10 cellular contexts compared by ENCODE assay signal in the genomic region with DNA sequence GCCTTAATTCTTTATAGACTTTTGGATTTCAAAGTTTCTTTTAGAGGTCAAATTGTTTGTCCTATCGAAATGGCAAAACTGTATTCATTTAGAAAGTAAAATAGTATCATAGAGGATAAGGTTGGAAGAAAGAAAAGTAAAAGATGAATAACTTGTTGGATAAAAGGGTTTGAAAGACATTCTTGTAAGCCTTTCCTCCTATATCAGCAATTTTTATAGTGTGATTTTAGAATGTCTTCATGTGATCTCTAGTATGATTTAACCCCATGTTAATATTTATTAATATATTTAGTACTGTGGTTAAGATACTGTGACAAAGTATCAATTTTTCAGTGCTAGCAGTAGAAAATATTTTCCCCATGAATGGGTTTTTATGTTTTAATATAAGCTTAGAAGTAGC. TPM values are rescaled to one million over a fixed set of nuclear protein-coding genes. Genes with fewer than 3 reads are reported as not detected.
A peak's percentile ranks its signal among the peaks of the same experiment; 100 is the strongest.
DNase-seq lines count a peak whose midpoint lies in the region; ATAC-seq and TF ChIP-seq lines count a peak whose summit lies in the region.
"Had no signal": no experiment of that assay in that cellular context is flagged by ENCODE, and none has a peak within 500 bp of the region (broad histone marks: within the 10 kb centered on the region; RNA-seq: fewer than 3 reads in every experiment).

No MANE protein-coding gene starts in this region.

- H3K27me3 ChIP-seq in heart right ventricle (no peaks in the 10 kb centered on the region), mesenchymal stem cell (ENCODE audit: control insufficient read depth in 1 of 2, insufficient read depth in 1 of 2, low read length in 2 of 2) (no peaks in the 10 kb centered on the region), upper lobe of right lung (no peaks in the 10 kb centered on the region)

- peaks cover 65% of the 10 kb centered on the region for H3K36me3 Mint-ChIP-seq in activated naive CD8-positive, alpha-beta T cell treated with anti-CD3 and anti-CD28 coated beads for 36 hours

- DNase-seq in heart right ventricle (no peak), cardiac septum (ENCODE audit: low spot score) (no peak), mesenchymal stem cell (no peak), upper lobe of right lung (no peak), GF-D8 (lab: John Stamatoyannopoulos, UW) (no peak), NCI-H510A (lab: John Stamatoyannopoulos, UW) (no peak)
- no peak for DNase-seq in activated naive CD8-positive, alpha-beta T cell treated with anti-CD3 and anti-CD28 coated beads for 36 hours
- DNase-seq: MM.1S; stimulated activated naive CD4-positive, alpha-beta T cell had no signal

- no peak for ATAC-seq in heart right ventricle
- no peak for ATAC-seq in upper lobe of right lung
- ATAC-seq in GM19023 (IDR thresholded peaks at IDR 0.05; ENCODE audit: unreplicated experiment): no peak

- H2BK5ac ChIP-seq in mesenchymal stem cell (ENCODE audit: low read depth, low read length, poor library complexity, severe bottlenecking): no peak overlapping the region

- peak overlapping the region; percentile 100 for H3K9ac ChIP-seq in mesenchymal stem cell (ENCODE audit: low read length)

- H3K27ac Mint-ChIP-seq in activated naive CD8-positive, alpha-beta T cell treated with anti-CD3 and anti-CD28 coated beads for 36 hours: peak overlapping the region; percentile 98

- no peak overlapping the region for H4K8ac ChIP-seq in mesenchymal stem cell (ENCODE audit: low read length)

- no peak overlapping the region for H2AK5ac ChIP-seq in mesenchymal stem cell (ENCODE audit: low read length, severe bottlenecking)

- no peaks in the 10 kb centered on the region for H3K27me3 Mint-ChIP-seq in activated naive CD8-positive, alpha-beta T cell treated with anti-CD3 and anti-CD28 coated beads for 36 hours

- no peak overlapping the region for H4K91ac ChIP-seq in mesenchymal stem cell (ENCODE audit: low read length)

- H2BK15ac ChIP-seq in mesenchymal stem cell (ENCODE audit: low read depth, poor library complexity, severe bottlenecking): no peak overlapping the region

- intact Hi-C loops in heart right ventricle (cut with DNase I) (loop anchor here in 2 of 10 donors (10.0 kb wide), 1 partner anchor 107 kb away; no protein-coding TSS in a partner anchor), cardiac septum (cut with DNase I) (no loop called here), upper lobe of right lung (cut with DNase I) (no loop called here)

- H2BK120ac ChIP-seq in mesenchymal stem cell (ENCODE audit: low read depth, low read length): no peak overlapping the region

- peaks cover 1% of the 10 kb centered on the region for H3K9me3 Mint-ChIP-seq in activated naive CD8-positive, alpha-beta T cell treated with anti-CD3 and anti-CD28 coated beads for 36 hours

- H3K36me3 ChIP-seq in heart right ventricle: peaks cover 0 to 28% (median 5%) of the 10 kb centered on the region in 9 donors
- H3K36me3 ChIP-seq in mesenchymal stem cell (ENCODE audit: control insufficient read depth in 1 of 2, insufficient read depth in 2 of 2, low read depth in 1 of 2, low read length in 2 of 2): peaks cover 6 to 27% of the 10 kb centered on the region in 2 experiments
- H3K36me3 ChIP-seq in upper lobe of right lung: peaks cover 24% of the 10 kb centered on the region

- H3K4me1 ChIP-seq in heart right ventricle: peaks cover 3 to 54% (median 47%) of the 10 kb centered on the region in 9 donors
- no peaks in the 10 kb centered on the region for H3K4me1 ChIP-seq in mesenchymal stem cell (ENCODE audit: control insufficient read depth, insufficient read depth, low read depth, low read length)
- H3K4me1 ChIP-seq in upper lobe of right lung: peaks cover 45% of the 10 kb centered on the region

- H3K27ac ChIP-seq in heart right ventricle (peak overlapping the region in 8 of 10 donors; percentile 1 to 100 (median 48)), mesenchymal stem cell (ENCODE audit: low read length, poor library complexity, severe bottlenecking) (no peak overlapping the region), upper lobe of right lung (no peak overlapping the region)

- H3K23ac ChIP-seq in mesenchymal stem cell (ENCODE audit: low read length in 2 of 2): no peak overlapping the region

- no peak overlapping the region for H2BK12ac ChIP-seq in mesenchymal stem cell (ENCODE audit: low read length in 2 of 2)

- peak overlapping the region; percentile 97 for H3K4me3 Mint-ChIP-seq in activated naive CD8-positive, alpha-beta T cell treated with anti-CD3 and anti-CD28 coated beads for 36 hours

- no peak overlapping the region for H3K4me2 ChIP-seq in mesenchymal stem cell (ENCODE audit: low read length, poor library complexity, severe bottlenecking)

- no peak overlapping the region for H3K4ac ChIP-seq in mesenchymal stem cell (ENCODE audit: low read depth in 1 of 2, low read length in 2 of 2)

- H3K14ac ChIP-seq in mesenchymal stem cell (ENCODE audit: low read length in 2 of 2): no peak overlapping the region

- H3K18ac ChIP-seq in mesenchymal stem cell (ENCODE audit: low read depth in 1 of 2, low read length in 2 of 2): no peak overlapping the region

- 69 to 71% methylated on average over 1 of the region's 1 CpG for WGBS in heart right ventricle, 2 donors
- 100% methylated on average over 1 of the region's 1 CpG for WGBS in mesenchymal stem cell

- no peak for TF ChIP-seq CTCF in heart right ventricle (IDR thresholded peaks at IDR 0.05)
- TF ChIP-seq CTCF in upper lobe of right lung (IDR thresholded peaks at IDR 0.05): no peak

- H3K79me1 ChIP-seq in mesenchymal stem cell (replicated peaks; ENCODE audit: low read length, poor library complexity, severe bottlenecking): no peaks in the 10 kb centered on the region

- H3K4me3 ChIP-seq in heart right ventricle (peak overlapping the region in 5 of 10 donors; percentile 85 to 97 (median 96)), mesenchymal stem cell (ENCODE audit: insufficient read depth in 1 of 2, low read depth in 1 of 2, low read length in 2 of 2) (peak overlapping the region in 1 of 2 experiments; percentile 100), upper lobe of right lung (peak overlapping the region; percentile 2)

- H3K4me1 Mint-ChIP-seq in activated naive CD8-positive, alpha-beta T cell treated with anti-CD3 and anti-CD28 coated beads for 36 hours: peaks cover 30% of the 10 kb centered on the region

- H3K9me3 ChIP-seq in heart right ventricle: no peaks in the 10 kb centered on the region
- H3K9me3 ChIP-seq in mesenchymal stem cell (ENCODE audit: control insufficient read depth, low read length): no peaks in the 10 kb centered on the region
- no peaks in the 10 kb centered on the region for H3K9me3 ChIP-seq in upper lobe of right lung

- no peak overlapping the region for H2AFZ ChIP-seq in mesenchymal stem cell (ENCODE audit: low read depth, low read length)

RNA-seq across cellular contexts. Expression of a gene that starts 4.5 kb away (rescaled TPM):
- 10 to 100 TPM; 19.0 to 40.5 (median 25.5) TPM for total RNA-seq in heart right ventricle
- 10 to 100 TPM; 11.0 to 19.7 TPM for polyA plus RNA-seq in heart right ventricle
- 33.2 TPM for total RNA-seq in cardiac septum
- 100 to 1,000 TPM; 134 to 135 TPM for total RNA-seq in activated naive CD8-positive, alpha-beta T cell treated with anti-CD3 and anti-CD28 coated beads for 36 hours
- polyA plus RNA-seq in mesenchymal stem cell (2013, experiment 1 of 2): 48.0 TPM
- 49.0 TPM for polyA plus RNA-seq in mesenchymal stem cell (2013, experiment 2 of 2)
- 61.5 TPM for total RNA-seq in upper lobe of right lung

RNA-seq across cellular contexts. Expression of a gene that starts 44.8 kb away (rescaled TPM):
- total RNA-seq in heart right ventricle (10 to 100 TPM; 45.0 to 67.4 (median 55.5) TPM), cardiac septum (54.0 TPM), upper lobe of right lung (57.4 TPM)
- 10 to 100 TPM; 18.0 to 54.2 TPM for polyA plus RNA-seq in heart right ventricle
- total RNA-seq in activated naive CD8-positive, alpha-beta T cell treated with anti-CD3 and anti-CD28 coated beads for 36 hours: 10 to 100 TPM; 53.7 to 64.6 TPM
- polyA plus RNA-seq in mesenchymal stem cell (2013, experiment 1 of 2): 64.5 TPM
- 63.3 TPM for polyA plus RNA-seq in mesenchymal stem cell (2013, experiment 2 of 2)

Comparison
In these comparisons a context has a peak if more than half of its experiments do, and no peak if none do; other contexts are left out.
1. H3K27ac ChIP-seq: peak in heart right ventricle (8 of 10); none in mesenchymal stem cell (single experiment) and upper lobe of right lung (single experiment).